Comparison of ENCODE assay signal across 1 cellular context in the genomic region with DNA sequence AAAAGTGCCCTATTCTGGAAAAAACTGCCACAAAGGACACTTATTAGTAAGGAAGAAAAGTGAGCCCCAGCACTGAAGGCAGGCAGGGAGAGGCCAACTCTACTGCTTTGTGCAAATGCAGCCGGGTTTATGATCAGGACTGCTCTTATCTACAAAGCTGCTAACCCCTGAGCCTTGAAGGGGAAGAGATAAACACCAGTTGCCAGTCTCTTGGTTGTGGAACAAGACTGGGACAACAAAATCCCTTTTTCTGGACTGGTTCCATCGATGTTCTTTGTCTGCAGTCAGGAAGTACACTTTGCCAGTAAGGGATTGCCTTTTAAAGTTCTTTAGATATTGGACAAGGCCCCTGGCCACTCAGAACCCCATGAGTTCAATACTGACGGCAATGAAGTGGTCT.
TF ChIP-seq lines count a peak whose summit lies in the region.

No MANE protein-coding gene starts in this region.

TF ChIP-seq in GM23338, 12 proteins besides CTCF, POLR2A, EP300 and RAD21 (continued from another document):
- TF ChIP-seq, protein P1, sequence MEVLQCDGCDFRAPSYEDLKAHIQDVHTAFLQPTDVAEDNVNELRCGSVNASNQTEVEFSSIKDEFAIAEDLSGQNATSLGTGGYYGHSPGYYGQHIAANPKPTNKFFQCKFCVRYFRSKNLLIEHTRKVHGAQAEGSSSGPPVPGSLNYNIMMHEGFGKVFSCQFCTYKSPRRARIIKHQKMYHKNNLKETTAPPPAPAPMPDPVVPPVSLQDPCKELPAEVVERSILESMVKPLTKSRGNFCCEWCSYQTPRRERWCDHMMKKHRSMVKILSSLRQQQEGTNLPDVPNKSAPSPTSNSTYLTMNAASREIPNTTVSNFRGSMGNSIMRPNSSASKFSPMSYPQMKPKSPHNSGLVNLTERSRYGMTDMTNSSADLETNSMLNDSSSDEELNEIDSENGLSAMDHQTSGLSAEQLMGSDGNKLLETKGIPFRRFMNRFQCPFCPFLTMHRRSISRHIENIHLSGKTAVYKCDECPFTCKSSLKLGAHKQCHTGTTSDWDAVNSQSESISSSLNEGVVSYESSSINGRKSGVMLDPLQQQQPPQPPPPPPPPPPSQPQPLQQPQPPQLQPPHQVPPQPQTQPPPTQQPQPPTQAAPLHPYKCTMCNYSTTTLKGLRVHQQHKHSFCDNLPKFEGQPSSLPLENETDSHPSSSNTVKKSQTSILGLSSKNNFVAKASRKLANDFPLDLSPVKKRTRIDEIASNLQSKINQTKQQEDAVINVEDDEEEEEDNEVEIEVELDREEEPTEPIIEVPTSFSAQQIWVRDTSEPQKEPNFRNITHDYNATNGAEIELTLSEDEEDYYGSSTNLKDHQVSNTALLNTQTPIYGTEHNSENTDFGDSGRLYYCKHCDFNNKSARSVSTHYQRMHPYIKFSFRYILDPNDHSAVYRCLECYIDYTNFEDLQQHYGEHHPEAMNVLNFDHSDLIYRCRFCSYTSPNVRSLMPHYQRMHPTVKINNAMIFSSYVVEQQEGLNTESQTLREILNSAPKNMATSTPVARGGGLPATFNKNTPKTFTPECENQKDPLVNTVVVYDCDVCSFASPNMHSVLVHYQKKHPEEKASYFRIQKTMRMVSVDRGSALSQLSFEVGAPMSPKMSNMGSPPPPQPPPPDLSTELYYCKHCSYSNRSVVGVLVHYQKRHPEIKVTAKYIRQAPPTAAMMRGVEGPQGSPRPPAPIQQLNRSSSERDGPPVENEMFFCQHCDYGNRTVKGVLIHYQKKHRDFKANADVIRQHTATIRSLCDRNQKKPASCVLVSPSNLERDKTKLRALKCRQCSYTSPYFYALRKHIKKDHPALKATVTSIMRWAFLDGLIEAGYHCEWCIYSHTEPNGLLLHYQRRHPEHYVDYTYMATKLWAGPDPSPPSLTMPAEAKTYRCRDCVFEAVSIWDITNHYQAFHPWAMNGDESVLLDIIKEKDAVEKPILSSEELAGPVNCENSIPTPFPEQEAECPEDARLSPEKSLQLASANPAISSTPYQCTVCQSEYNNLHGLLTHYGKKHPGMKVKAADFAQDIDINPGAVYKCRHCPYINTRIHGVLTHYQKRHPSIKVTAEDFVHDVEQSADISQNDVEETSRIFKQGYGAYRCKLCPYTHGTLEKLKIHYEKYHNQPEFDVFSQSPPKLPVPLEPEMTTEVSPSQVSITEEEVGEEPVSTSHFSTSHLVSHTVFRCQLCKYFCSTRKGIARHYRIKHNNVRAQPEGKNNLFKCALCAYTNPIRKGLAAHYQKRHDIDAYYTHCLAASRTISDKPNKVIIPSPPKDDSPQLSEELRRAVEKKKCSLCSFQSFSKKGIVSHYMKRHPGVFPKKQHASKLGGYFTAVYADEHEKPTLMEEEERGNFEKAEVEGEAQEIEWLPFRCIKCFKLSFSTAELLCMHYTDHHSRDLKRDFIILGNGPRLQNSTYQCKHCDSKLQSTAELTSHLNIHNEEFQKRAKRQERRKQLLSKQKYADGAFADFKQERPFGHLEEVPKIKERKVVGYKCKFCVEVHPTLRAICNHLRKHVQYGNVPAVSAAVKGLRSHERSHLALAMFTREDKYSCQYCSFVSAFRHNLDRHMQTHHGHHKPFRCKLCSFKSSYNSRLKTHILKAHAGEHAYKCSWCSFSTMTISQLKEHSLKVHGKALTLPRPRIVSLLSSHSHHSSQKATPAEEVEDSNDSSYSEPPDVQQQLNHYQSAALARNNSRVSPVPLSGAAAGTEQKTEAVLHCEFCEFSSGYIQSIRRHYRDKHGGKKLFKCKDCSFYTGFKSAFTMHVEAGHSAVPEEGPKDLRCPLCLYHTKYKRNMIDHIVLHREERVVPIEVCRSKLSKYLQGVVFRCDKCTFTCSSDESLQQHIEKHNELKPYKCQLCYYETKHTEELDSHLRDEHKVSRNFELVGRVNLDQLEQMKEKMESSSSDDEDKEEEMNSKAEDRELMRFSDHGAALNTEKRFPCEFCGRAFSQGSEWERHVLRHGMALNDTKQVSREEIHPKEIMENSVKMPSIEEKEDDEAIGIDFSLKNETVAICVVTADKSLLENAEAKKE (CRISPR knock-in tag; IDR thresholded peaks at IDR 0.05) = no peak
- TF ChIP-seq REST (IDR thresholded peaks at IDR 0.05; ENCODE audit: unreplicated experiment) (no peak), POLR2AphosphoS5 (IDR thresholded peaks at IDR 0.05; ENCODE audit: low read depth) (no peak), ZNF114 (CRISPR knock-in tag; IDR thresholded peaks at IDR 0.05) (no peak), ZNF331 (CRISPR knock-in tag; IDR thresholded peaks at IDR 0.05; ENCODE audit: low read depth) (no peak), NANOG (IDR thresholded peaks at IDR 0.05; ENCODE audit: borderline replicate concordance) (no peak)
- TF ChIP-seq, protein P2, sequence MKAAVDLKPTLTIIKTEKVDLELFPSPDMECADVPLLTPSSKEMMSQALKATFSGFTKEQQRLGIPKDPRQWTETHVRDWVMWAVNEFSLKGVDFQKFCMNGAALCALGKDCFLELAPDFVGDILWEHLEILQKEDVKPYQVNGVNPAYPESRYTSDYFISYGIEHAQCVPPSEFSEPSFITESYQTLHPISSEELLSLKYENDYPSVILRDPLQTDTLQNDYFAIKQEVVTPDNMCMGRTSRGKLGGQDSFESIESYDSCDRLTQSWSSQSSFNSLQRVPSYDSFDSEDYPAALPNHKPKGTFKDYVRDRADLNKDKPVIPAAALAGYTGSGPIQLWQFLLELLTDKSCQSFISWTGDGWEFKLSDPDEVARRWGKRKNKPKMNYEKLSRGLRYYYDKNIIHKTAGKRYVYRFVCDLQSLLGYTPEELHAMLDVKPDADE (IDR thresholded peaks at IDR 0.05) = no peak
